8 cellular contexts compared by ENCODE assay signal in the genomic region with DNA sequence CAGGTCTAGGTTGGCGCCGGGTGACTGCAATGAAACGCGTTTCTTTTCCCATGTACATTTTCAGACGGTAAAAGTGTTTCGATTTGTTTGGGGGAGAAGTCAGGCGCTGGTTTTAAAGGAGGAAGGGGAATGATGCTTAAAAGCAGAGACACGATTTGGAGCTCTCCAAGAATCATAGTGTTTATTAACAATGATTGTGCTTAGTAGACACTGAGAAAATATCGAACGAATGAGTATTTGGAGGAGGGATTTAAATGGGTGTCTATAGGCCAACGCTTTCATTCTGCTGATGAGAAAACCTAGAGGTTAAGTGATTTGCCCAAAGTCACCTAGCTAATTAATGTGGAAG. TPM values are rescaled to one million over a fixed set of nuclear protein-coding genes. Genes with fewer than 3 reads are reported as not detected.
A peak's percentile ranks its signal among the peaks of the same experiment; 100 is the strongest.
DNase-seq lines count a peak whose midpoint lies in the region; ATAC-seq and TF ChIP-seq lines count a peak whose summit lies in the region.

No MANE protein-coding gene starts in this region.

- H3K4ac ChIP-seq in neuronal stem cell (ENCODE audit: low read length) = no peak overlapping the region

- H4K20me1 ChIP-seq in PC-9 (ENCODE audit: insufficient read depth) = no peaks in the 10 kb centered on the region

- H3K18ac ChIP-seq in neuronal stem cell (ENCODE audit: low read length) = no peak overlapping the region

- no peak overlapping the region for H3K9ac ChIP-seq in neuronal stem cell (ENCODE audit: low read depth, low read length, poor library complexity)

- H2BK12ac ChIP-seq in neuronal stem cell (ENCODE audit: low read length) = no peak overlapping the region

- no peaks in the 10 kb centered on the region for H3K36me3 Mint-ChIP-seq in CD8-positive, alpha-beta T cell

- H2BK5ac ChIP-seq in neuronal stem cell (ENCODE audit: low read length) = no peak overlapping the region

- H3K4me3 ChIP-seq in CD8-positive, alpha-beta T cell (ENCODE audit: low read depth, low read length) = peak overlapping the region; percentile 66
- H3K4me3 ChIP-seq in PC-9 (peak overlapping the region; percentile 83), epithelial cell of esophagus (ENCODE audit: low read length) (peak overlapping the region; percentile 59), neuronal stem cell (ENCODE audit: low read length in 2 of 2) (no peak overlapping the region)

- H3K4me2 ChIP-seq in PC-9 (peak overlapping the region; percentile 83), neuronal stem cell (ENCODE audit: insufficient read depth, low read length, poor library complexity, severe bottlenecking) (peak overlapping the region; percentile 88)

- no TSS peak for BruUV-seq in PC-9 (replicated peaks; lab: Mats Ljungman, UMichigan)

- no peak overlapping the region for H3K23ac ChIP-seq in neuronal stem cell (ENCODE audit: low read depth, low read length, poor library complexity)

- no peak for DNase-seq in CD8-positive, alpha-beta T cell
- DNase-seq in PC-9 = no peak
- DNase-seq in epithelial cell of esophagus (ENCODE audit: low read depth) = no peak
- DNase-seq in neuronal stem cell (ENCODE audit: low spot score) = no peak
- no peak for DNase-seq in SHP77 treated with DMSO at 0.1 percent for 48 hours (lab: John Stamatoyannopoulos, UW)
- DNase-seq in SKM-1 (lab: John Stamatoyannopoulos, UW; ENCODE audit: unreplicated experiment) = no peak

- H3K4me1 Mint-ChIP-seq in CD8-positive, alpha-beta T cell (ENCODE audit: low read depth) = peaks cover 34% of the 10 kb centered on the region

- H3K9me3 ChIP-seq in CD8-positive, alpha-beta T cell (ENCODE audit: low read length) = no peaks in the 10 kb centered on the region
- H3K9me3 ChIP-seq in PC-9 (ENCODE audit: insufficient read depth, low read depth) = no peaks in the 10 kb centered on the region
- H3K9me3 ChIP-seq in neuronal stem cell (replicated peaks in 1 of 2; ENCODE audit: control insufficient read depth in 2 of 2, insufficient read depth in 1 of 2, low read depth in 1 of 2, low read length in 2 of 2) = peaks cover 0 to 3% of the 10 kb centered on the region in 2 donors

- H2BK120ac ChIP-seq in neuronal stem cell (ENCODE audit: low read depth, low read length) = no peak overlapping the region

- no peaks in the 10 kb centered on the region for H3K9me2 ChIP-seq in PC-9 (ENCODE audit: insufficient read depth)

- CTCF ChIA-PET in CD8-positive, alpha-beta T cell (lab: Charles Lee) = interaction anchor here (1.0 to 1.4 kb wide), 2 partner anchors 37 to 43 kb away, joined by 3 to 4 read pairs; a partner anchor contains a TSS
- CTCF ChIA-PET in PC-9 (lab: Charles Lee) = interaction anchor here (0.6 kb wide), 1 partner anchor 286 kb away, joined by 4 read pairs; no protein-coding TSS in a partner anchor

- H2AK5ac ChIP-seq in neuronal stem cell (ENCODE audit: low read depth, low read length) = no peak overlapping the region

- no peaks in the 10 kb centered on the region for H3K9me3 Mint-ChIP-seq in CD8-positive, alpha-beta T cell

- POLR2A ChIA-PET in CD8-positive, alpha-beta T cell (lab: Charles Lee) = interaction anchor here (0.7 to 3.5 kb wide), 5 partner anchors 10 to 126 kb away, joined by 3 to 15 read pairs (median 5); no protein-coding TSS in a partner anchor
- POLR2A ChIA-PET in PC-9 (lab: Charles Lee; ENCODE audit: unreplicated experiment) = no interaction called here

- no peaks in the 10 kb centered on the region for H3F3A ChIP-seq in PC-9 (ENCODE audit: insufficient read depth, low read depth)

- no CpG with 5 or more reads among the region's 11 CpGs for WGBS in neuronal stem cell (ENCODE audit: extremely low coverage in 2 of 2, insufficient read length in 2 of 2, insufficient replicate concordance in 1 of 2), 2 donors

- no peak for TF ChIP-seq CTCF in CD8-positive, alpha-beta T cell (IDR thresholded peaks at IDR 0.05)
- TF ChIP-seq CTCF in PC-9 (conservative IDR thresholded peaks at IDR 0.05) (no peak), epithelial cell of esophagus (IDR thresholded peaks at IDR 0.05; ENCODE audit: insufficient read depth, low read depth, low read length, missing control alignments) (no peak)

- H3K27ac Mint-ChIP-seq in CD8-positive, alpha-beta T cell = peak overlapping the region; percentile 79

- peak overlapping the region; percentile 61 for H3K27ac ChIP-seq in CD8-positive, alpha-beta T cell (ENCODE audit: low read depth, low read length)
- H3K27ac ChIP-seq in PC-9 (peak overlapping the region; percentile 71), neuronal stem cell (replicated peaks; ENCODE audit: low read length) (no peak overlapping the region)

- H2AFZ ChIP-seq in PC-9 (peak overlapping the region; percentile 98), neuronal stem cell (ENCODE audit: low read length) (peak overlapping the region; percentile 91)

- H2BK15ac ChIP-seq in neuronal stem cell (ENCODE audit: low read length) = no peak overlapping the region

- H3K79me1 ChIP-seq in neuronal stem cell (ENCODE audit: low read depth, low read length) = no peaks in the 10 kb centered on the region

- no peaks in the 10 kb centered on the region for H3K27me3 ChIP-seq in CD8-positive, alpha-beta T cell (ENCODE audit: insufficient read depth, low read length)
- H3K27me3 ChIP-seq in PC-9 (ENCODE audit: insufficient read depth, low read depth) (no peaks in the 10 kb centered on the region), neuronal stem cell (ENCODE audit: control insufficient read depth in 3 of 3, insufficient read depth in 3 of 3, low read depth in 1 of 3, low read length in 3 of 3) (peaks cover 0 to 36% (median 16%) of the 10 kb centered on the region in 3 experiments)

- H3K4me1 ChIP-seq in CD8-positive, alpha-beta T cell (ENCODE audit: insufficient read depth, low read length) = peaks cover 19% of the 10 kb centered on the region
- peaks cover 4% of the 10 kb centered on the region; the same call in 1 of the 2 replicates for H3K4me1 ChIP-seq in PC-9 (replicated peaks; ENCODE audit: insufficient read depth)
- H3K4me1 ChIP-seq in neuronal stem cell (ENCODE audit: control insufficient read depth in 2 of 2, insufficient read depth in 1 of 2, low read depth in 1 of 2, low read length in 2 of 2) = peaks cover 8 to 9% of the 10 kb centered on the region in 2 donors

- no peak overlapping the region for H3K14ac ChIP-seq in neuronal stem cell (ENCODE audit: low read length)

- no peak overlapping the region for H4K8ac ChIP-seq in neuronal stem cell (ENCODE audit: low read depth, low read length)

- H3K36me3 ChIP-seq in CD8-positive, alpha-beta T cell (ENCODE audit: insufficient read depth, low read length) = no peaks in the 10 kb centered on the region
- no peaks in the 10 kb centered on the region for H3K36me3 ChIP-seq in PC-9 (ENCODE audit: low read depth)
- no peaks in the 10 kb centered on the region for H3K36me3 ChIP-seq in neuronal stem cell (replicated peaks in 1 of 2; ENCODE audit: control insufficient read depth in 2 of 2, insufficient read depth in 2 of 2, low read length in 2 of 2)

- intact Hi-C loops in CD8-positive, alpha-beta T cell (cut with DNase I, micrococcal nuclease) = loop anchor here (2.0 to 5.0 kb wide), 5 partner anchors 62 to 138 kb away; no protein-coding TSS in a partner anchor
- intact Hi-C loops in PC-9 (cut with micrococcal nuclease; ENCODE audit: unreplicated experiment) = loop anchor here (1.0 kb wide), 1 partner anchor 105 kb away; no protein-coding TSS in a partner anchor

- H3K4me3 Mint-ChIP-seq in CD8-positive, alpha-beta T cell = peak overlapping the region; percentile 84

- no peak for ATAC-seq in CD8-positive, alpha-beta T cell
- ATAC-seq in HG03139 (IDR thresholded peaks at IDR 0.05; ENCODE audit: unreplicated experiment) (no peak), GM21367 (IDR thresholded peaks at IDR 0.05; ENCODE audit: unreplicated experiment) (no peak)

- no peaks in the 10 kb centered on the region for H3K27me3 Mint-ChIP-seq in CD8-positive, alpha-beta T cell (ENCODE audit: low read depth)

- no peak overlapping the region for H4K91ac ChIP-seq in neuronal stem cell (ENCODE audit: low read depth, low read length, poor library complexity)

- no peaks in the 10 kb centered on the region for H3K79me2 ChIP-seq in PC-9 (ENCODE audit: low read depth)

RNA-seq across cellular contexts. Expression of a gene that starts 36.9 kb away (rescaled TPM):
- total RNA-seq in CD8-positive, alpha-beta T cell = 100 to 1,000 TPM; 280 to 298 TPM
- 88.5 and 97.9 TPM in 2 replicates for total RNA-seq in PC-9 (2021)
- 2.8 TPM for polyA plus RNA-seq in neuronal stem cell (2013, experiment 1 of 2)
- polyA plus RNA-seq in neuronal stem cell (2013, experiment 2 of 2) = 2.6 TPM

Comparison
In these comparisons a context has a peak if more than half of its experiments do, and no peak if none do; other contexts are left out.
1. H3K4me3 ChIP-seq: peak in CD8-positive, alpha-beta T cell (single experiment), PC-9 (single experiment) and epithelial cell of esophagus (single experiment); none in neuronal stem cell (0 of 2).